In the genomic region with DNA sequence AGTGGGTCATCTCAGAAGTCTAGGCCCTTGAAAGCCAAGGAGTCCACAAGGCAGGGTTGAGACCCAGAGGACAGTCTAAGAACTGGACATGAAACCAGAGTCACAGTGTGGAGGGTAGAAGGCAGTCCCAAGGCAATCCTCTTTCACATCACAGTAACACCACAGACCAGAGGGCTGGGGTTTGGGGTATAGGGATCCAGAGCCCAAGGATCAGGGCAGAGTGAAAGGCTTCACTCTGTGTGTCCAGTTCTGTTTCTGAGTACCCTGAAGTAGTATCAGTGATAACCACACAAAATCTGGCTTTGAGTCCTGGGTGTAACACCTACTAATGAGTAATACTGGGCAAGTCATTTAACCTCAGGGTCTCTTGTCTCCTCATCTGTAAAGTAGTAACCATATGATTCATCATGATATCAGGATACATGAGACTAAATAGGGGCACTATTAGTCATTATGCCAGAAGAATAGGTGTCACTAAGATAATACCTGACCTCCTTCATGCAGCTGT, we compare ENCODE assay signal across 9 cellular contexts.
DNase-seq lines count a peak whose midpoint lies in the region; ATAC-seq, FAIRE-seq and TF ChIP-seq lines count a peak whose summit lies in the region.
"Had no signal": no experiment of that assay in that cellular context is flagged by ENCODE, and none has a peak within 500 bp of the region (broad histone marks: within the 10 kb centered on the region; RNA-seq: fewer than 3 reads in every experiment).

No MANE protein-coding gene starts in this region.

- H2AFZ ChIP-seq in SK-N-SH (ENCODE audit: low read depth), result no peak overlapping the region
- H2AFZ ChIP-seq in HCT116 (ENCODE audit: low read depth, low read length, poor library complexity, severe bottlenecking), result no peak overlapping the region

- H3K4me2 ChIP-seq in SK-N-SH (no peak overlapping the region), HCT116 (ENCODE audit: low read length) (peak overlapping the region; percentile 67)

- RAD21 ChIA-PET in HCT116 (lab: Charles Lee; ENCODE audit: low non-redundant PET in 1 of 2, low total read pairs in 2 of 2, uncharacterized antibody in 2 of 2, unreplicated experiment in 2 of 2), result no interaction called here

- TF ChIP-seq RAD21 in SK-N-SH (IDR thresholded peaks at IDR 0.05; ENCODE audit: low read length) (no peak), HCT116 (IDR thresholded peaks at IDR 0.05; ENCODE audit: low read depth) (peak; percentile 31; the same call in 1 of the 2 replicates)

- peaks cover 12 to 70% (median 23%) of the 10 kb centered on the region in 5 donors for H3K36me3 Mint-ChIP-seq in naive thymus-derived CD4-positive, alpha-beta T cell

- no peaks in the 10 kb centered on the region for H3K79me2 ChIP-seq in SK-N-SH (ENCODE audit: insufficient read depth)
- H3K79me2 ChIP-seq in HCT116 (ENCODE audit: insufficient read depth, low read length), result no peaks in the 10 kb centered on the region

- TF ChIP-seq POLR2A in HCT116 (IDR thresholded peaks at IDR 0.05; ENCODE audit: borderline replicate concordance, extremely low read depth, insufficient read depth, insufficient read length), result no peak

- H3K27ac ChIP-seq in SK-N-SH (ENCODE audit: low read depth in 2 of 2, low read length in 1 of 2) (no peak overlapping the region), HCT116 (ENCODE audit: low read depth, low read length) (no peak overlapping the region)
- no peak overlapping the region for H3K27ac ChIP-seq in naive thymus-derived CD4-positive, alpha-beta T cell (ENCODE audit: low read depth, low read length)

- H3K27me3 ChIP-seq in SK-N-SH (ENCODE audit: insufficient read depth) (no peaks in the 10 kb centered on the region), HCT116 (ENCODE audit: insufficient read depth, low read length) (no peaks in the 10 kb centered on the region)
- H3K27me3 ChIP-seq in naive thymus-derived CD4-positive, alpha-beta T cell (ENCODE audit: control insufficient read depth in 2 of 2, insufficient read depth in 2 of 2, low read length in 2 of 2), result no peaks in the 10 kb centered on the region

- peaks cover 0 to 4% (median 0%) of the 10 kb centered on the region in 7 donors for H3K4me1 Mint-ChIP-seq in naive thymus-derived CD4-positive, alpha-beta T cell

- no peak for FAIRE-seq in D721Med (lab: Jason Lieb, UNC)
- FAIRE-seq: A204.1 had no signal

- no peak for TF ChIP-seq CTCF in SK-N-SH (IDR thresholded peaks at IDR 0.05)
- TF ChIP-seq CTCF in HCT116 (IDR thresholded peaks at IDR 0.05 in 2 of 3, conservative IDR thresholded peaks at IDR 0.05 in 1 of 3; ENCODE audit: borderline replicate concordance in 1 of 3, insufficient read depth in 1 of 3, low read depth in 2 of 3, low read length in 2 of 3), result no peak
- no peak for TF ChIP-seq CTCF in D721Med (IDR thresholded peaks at IDR 0.05; ENCODE audit: insufficient read depth, missing control alignments)

- H3K27me3 Mint-ChIP-seq in naive thymus-derived CD4-positive, alpha-beta T cell, result no peaks in the 10 kb centered on the region

- H4K20me1 ChIP-seq in SK-N-SH (ENCODE audit: insufficient read depth) (no peaks in the 10 kb centered on the region), HCT116 (ENCODE audit: insufficient read depth) (no peaks in the 10 kb centered on the region)

- CTCF ChIA-PET in SK-N-SH (lab: Yijun Ruan, JAX), result no interaction called here
- CTCF ChIA-PET in HCT116 (lab: Charles Lee), result no interaction called here
- CTCF ChIA-PET in naive thymus-derived CD4-positive, alpha-beta T cell (lab: Charles Lee), result no interaction called here

- H3K9me3 Mint-ChIP-seq in naive thymus-derived CD4-positive, alpha-beta T cell, result no peaks in the 10 kb centered on the region

- no peak overlapping the region for H3K4me3 Mint-ChIP-seq in naive thymus-derived CD4-positive, alpha-beta T cell

- H3K9me2 ChIP-seq in SK-N-SH (no peaks in the 10 kb centered on the region), HCT116 (ENCODE audit: insufficient read depth) (no peaks in the 10 kb centered on the region)

- peaks cover 0 to 15% of the 10 kb centered on the region in 2 experiments for H3K36me3 ChIP-seq in SK-N-SH (replicated peaks in 1 of 2; ENCODE audit: control insufficient read depth in 1 of 2, insufficient read depth in 2 of 2, low read length in 1 of 2)
- H3K36me3 ChIP-seq in HCT116 (ENCODE audit: control insufficient read depth in 1 of 2, insufficient read depth in 2 of 2, low read length in 2 of 2), result no peaks in the 10 kb centered on the region
- peaks cover 0 to 31% (median 0%) of the 10 kb centered on the region in 3 experiments for H3K36me3 ChIP-seq in naive thymus-derived CD4-positive, alpha-beta T cell (ENCODE audit: control insufficient read depth in 2 of 3, insufficient read depth in 3 of 3, low read length in 3 of 3)

- BruUV-seq in HCT116 (replicated peaks; lab: Mats Ljungman, UMichigan), result no TSS peak

- DNase-seq in SK-N-SH (no peak), HCT116 (ENCODE audit: low read depth, low spot score) (peak; percentile 64), NCI-H69 (lab: John Stamatoyannopoulos, UW) (peak; percentile 42), D721Med (ENCODE audit: insufficient read length, low spot score) (no peak), T1000 (lab: John Stamatoyannopoulos, UW) (no peak), UCSD-AML1 (lab: John Stamatoyannopoulos, UW; ENCODE audit: unreplicated experiment) (no peak)
- no peak for DNase-seq in naive thymus-derived CD4-positive, alpha-beta T cell

- no peak; the same call in 2 of the 3 replicates for ATAC-seq in SK-N-SH treated with all-trans-retinoic acid at 6 μM for 48 hours
- peak; percentile 93 for ATAC-seq in HCT116
- peak; percentile 22 for ATAC-seq in naive thymus-derived CD4-positive, alpha-beta T cell

- H3K9ac ChIP-seq in SK-N-SH (no peak overlapping the region), HCT116 (ENCODE audit: low read length) (no peak overlapping the region)

- no peak for TF ChIP-seq EP300 in SK-N-SH (IDR thresholded peaks at IDR 0.05; ENCODE audit: borderline replicate concordance in 1 of 2, low read depth in 1 of 2, low read length in 1 of 2)

- intact Hi-C loops in HCT116 (cut with micrococcal nuclease), result no loop called here
- intact Hi-C loops in naive thymus-derived CD4-positive, alpha-beta T cell (cut with micrococcal nuclease), result no loop called here

- peak overlapping the region in 1 of 9 donors; percentile 16 for H3K27ac Mint-ChIP-seq in naive thymus-derived CD4-positive, alpha-beta T cell

- POLR2A ChIA-PET in SK-N-SH (lab: Yijun Ruan, JAX), result no interaction called here
- POLR2A ChIA-PET in HCT116 (lab: Charles Lee), result no interaction called here
- POLR2A ChIA-PET in naive thymus-derived CD4-positive, alpha-beta T cell (lab: Charles Lee), result no interaction called here

- H3K9me3 ChIP-seq in SK-N-SH, result no peaks in the 10 kb centered on the region
- H3K9me3 ChIP-seq in HCT116 (ENCODE audit: control insufficient read depth in 1 of 2, insufficient read depth in 1 of 2, low read depth in 1 of 2, low read length in 2 of 2), result no peaks in the 10 kb centered on the region
- no peaks in the 10 kb centered on the region for H3K9me3 ChIP-seq in naive thymus-derived CD4-positive, alpha-beta T cell (ENCODE audit: control insufficient read depth in 2 of 3, low read length in 3 of 3)

- no peaks in the 10 kb centered on the region for H3F3A ChIP-seq in SK-N-SH (replicated peaks; ENCODE audit: insufficient read depth)

- H3K4me1 ChIP-seq in SK-N-SH (ENCODE audit: control insufficient read depth in 1 of 2, insufficient read depth in 2 of 2, low read depth in 1 of 2, low read length in 1 of 2), result no peaks in the 10 kb centered on the region
- H3K4me1 ChIP-seq in HCT116 (ENCODE audit: control insufficient read depth in 1 of 2, insufficient read depth in 2 of 2, low read length in 2 of 2), result peaks cover 2 to 16% of the 10 kb centered on the region in 2 experiments; a peak in 3 of 4 replicates
- H3K4me1 ChIP-seq in naive thymus-derived CD4-positive, alpha-beta T cell (ENCODE audit: control insufficient read depth in 2 of 2, insufficient read depth in 2 of 2, low read length in 2 of 2), result no peaks in the 10 kb centered on the region

- no peak overlapping the region for H3K4me3 ChIP-seq in SK-N-SH (ENCODE audit: low read depth in 2 of 2, low read length in 1 of 2)
- H3K4me3 ChIP-seq in HCT116 (replicated peaks in 1 of 2; ENCODE audit: low read depth in 1 of 2, low read length in 2 of 2), result 0 out of 4 replicates have a peak overlapping the region, but pooled peaks of 1 of the 2 experiments have one; percentile 16
- no peak overlapping the region for H3K4me3 ChIP-seq in naive thymus-derived CD4-positive, alpha-beta T cell (ENCODE audit: low read length)

TF ChIP-seq in SK-N-SH, 30 proteins besides CTCF, POLR2A, EP300 and RAD21 (continues in another document):
- TF ChIP-seq MXI1 (IDR thresholded peaks at IDR 0.05; ENCODE audit: low read depth, low read length) (no peak), TCF12 (IDR thresholded peaks at IDR 0.05) (peak; percentile 23; the same call in 1 of the 2 replicates), RXRA (IDR thresholded peaks at IDR 0.05; ENCODE audit: borderline replicate concordance, low read depth) (no peak), NRF1 (IDR thresholded peaks at IDR 0.05; ENCODE audit: low read depth, low read length) (no peak)

TF ChIP-seq in SK-N-SH treated with all-trans-retinoic acid at 6 μM for 48 hours, 23 proteins besides CTCF, POLR2A, EP300 and RAD21 (continues in another document):
- TF ChIP-seq TCF4 (CRISPR knock-in tag; IDR thresholded peaks at IDR 0.05; ENCODE audit: borderline replicate concordance), result no peak
- TF ChIP-seq TOX (CRISPR knock-in tag; IDR thresholded peaks at IDR 0.05; ENCODE audit: borderline replicate concordance), result no peak

TF ChIP-seq in HCT116, 20 proteins besides CTCF, POLR2A, EP300 and RAD21 (continues in another document):
- TF ChIP-seq FOSL1 (IDR thresholded peaks at IDR 0.05; ENCODE audit: low read depth) (peak; percentile 97), POLR2AphosphoS5 (IDR thresholded peaks at IDR 0.05; ENCODE audit: low read depth, low read length) (peak; percentile 29; the same call in 1 of the 2 replicates), ZNF274 (IDR thresholded peaks at IDR 0.05; ENCODE audit: low read depth, low read length) (no peak), SRF (IDR thresholded peaks at IDR 0.05; ENCODE audit: low read depth) (peak; percentile 85), JUND (IDR thresholded peaks at IDR 0.05) (peak; percentile 95), SIN3A (IDR thresholded peaks at IDR 0.05; ENCODE audit: low read depth) (peak; percentile 19; the same call in 1 of the 2 replicates), CBX3 (IDR thresholded peaks at IDR 0.05; ENCODE audit: low read depth) (peak; percentile 87), CEBPB (IDR thresholded peaks at IDR 0.05; ENCODE audit: low read depth) (peak; percentile 68; the same call in 1 of the 2 replicates)
- TF ChIP-seq, protein P1, sequence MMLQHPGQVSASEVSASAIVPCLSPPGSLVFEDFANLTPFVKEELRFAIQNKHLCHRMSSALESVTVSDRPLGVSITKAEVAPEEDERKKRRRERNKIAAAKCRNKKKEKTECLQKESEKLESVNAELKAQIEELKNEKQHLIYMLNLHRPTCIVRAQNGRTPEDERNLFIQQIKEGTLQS (IDR thresholded peaks at IDR 0.05), result peak; percentile 47; the same call in 1 of the 2 replicates
- TF ChIP-seq, protein P2, sequence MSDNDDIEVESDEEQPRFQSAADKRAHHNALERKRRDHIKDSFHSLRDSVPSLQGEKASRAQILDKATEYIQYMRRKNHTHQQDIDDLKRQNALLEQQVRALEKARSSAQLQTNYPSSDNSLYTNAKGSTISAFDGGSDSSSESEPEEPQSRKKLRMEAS (IDR thresholded peaks at IDR 0.05), result peak; percentile 50; the same call in 1 of the 2 replicates

Comparison
In these comparisons a context has a peak if more than half of its experiments do, and no peak if none do; other contexts are left out.
1. DNase-seq: peak in HCT116 (single experiment) and NCI-H69 (single experiment); none in SK-N-SH (single experiment), naive thymus-derived CD4-positive, alpha-beta T cell (0 of 9), D721Med (single experiment), T1000 (single experiment) and UCSD-AML1 (single experiment).